Comparison of ENCODE assay signal across 18 cellular contexts in genomic region chr11:134610116-134610910, GRCh38.
A peak's percentile ranks its signal among the peaks of the same experiment; 100 is the strongest.
DNase-seq lines count a peak whose midpoint lies in the region; ATAC-seq lines count a peak whose summit lies in the region.
"Had no signal": no experiment of that assay in that cellular context is flagged by ENCODE, and none has a peak within 500 bp of the region (broad histone marks: within the 10 kb centered on the region; RNA-seq: fewer than 3 reads in every experiment).

No MANE protein-coding gene starts in this region.

- H3K36me3 Mint-ChIP-seq in activated CD4-positive, alpha-beta T cell treated with anti-CD3 and anti-CD28 coated beads, Interleukin-2, amount 10 ng/mL, durations not matched to agents 7 days and 5 days (ENCODE audit: low read depth): no peaks in the 10 kb centered on the region
- H3K36me3 Mint-ChIP-seq in activated CD4-positive, alpha-beta T cell treated with anti-CD3 and anti-CD28 coated beads, Interleukin-2, amount 10 ng/mL, durations not matched to agents 24 days and 14 days (ENCODE audit: low read depth): no peaks in the 10 kb centered on the region
- H3K36me3 Mint-ChIP-seq: CD4-positive, alpha-beta memory T cell had no signal

- no peaks in the 10 kb centered on the region for H3K4me1 Mint-ChIP-seq in activated CD4-positive, alpha-beta T cell treated with anti-CD3 and anti-CD28 coated beads, Interleukin-2, amount 10 ng/mL, durations not matched to agents 7 days and 5 days
- H3K4me1 Mint-ChIP-seq in activated CD4-positive, alpha-beta T cell treated with anti-CD3 and anti-CD28 coated beads, Interleukin-2, amount 10 ng/mL, durations not matched to agents 24 days and 14 days: no peaks in the 10 kb centered on the region
- H3K4me1 Mint-ChIP-seq: CD4-positive, alpha-beta memory T cell had no signal

- peaks cover 6% of the 10 kb centered on the region for H3K27me3 Mint-ChIP-seq in activated CD4-positive, alpha-beta T cell treated with anti-CD3 and anti-CD28 coated beads, Interleukin-2, amount 10 ng/mL, durations not matched to agents 7 days and 5 days
- no peaks in the 10 kb centered on the region for H3K27me3 Mint-ChIP-seq in activated CD4-positive, alpha-beta T cell treated with anti-CD3 and anti-CD28 coated beads, Interleukin-2, amount 10 ng/mL, durations not matched to agents 24 days and 14 days

- H3K4me3 Mint-ChIP-seq in activated CD4-positive, alpha-beta T cell treated with anti-CD3 and anti-CD28 coated beads, Interleukin-2, amount 10 ng/mL, durations not matched to agents 7 days and 5 days: no peak overlapping the region
- H3K4me3 Mint-ChIP-seq in activated CD4-positive, alpha-beta T cell treated with anti-CD3 and anti-CD28 coated beads, Interleukin-2, amount 10 ng/mL, durations not matched to agents 24 days and 14 days: no peak overlapping the region
- H3K4me3 Mint-ChIP-seq: CD4-positive, alpha-beta memory T cell had no signal

- DNase-seq in activated CD4-positive, alpha-beta T cell treated with anti-CD3 and anti-CD28 coated beads, Interleukin-2, amount 10 ng/mL, durations not matched to agents 7 days and 5 days: peak; percentile 2
- DNase-seq in activated CD4-positive, alpha-beta T cell treated with anti-CD3 and anti-CD28 coated beads, Interleukin-2, amount 10 ng/mL, durations not matched to agents 24 days and 14 days: no peak
- peak; percentile 40 for DNase-seq in ecto neural progenitor cell (ENCODE audit: low spot score)
- peak; percentile 57 for DNase-seq in mesenteric fat pad (ENCODE audit: low spot score)
- peak; percentile 39 for DNase-seq in retina
- no peak for DNase-seq in AG08396 (ENCODE audit: low spot score)
- DNase-seq: 8988T; ACHN; C1 segment of cervical spinal cord; CD4-positive, alpha-beta memory T cell; DMS 273 treated with DMSO at 0.1 percent for 48 hours; DND-41; GM23248; H7; HCEC 1CT had no signal

- ATAC-seq in GM19397 (IDR thresholded peaks at IDR 0.05; ENCODE audit: unreplicated experiment) (no peak), HG03520 (IDR thresholded peaks at IDR 0.05; ENCODE audit: unreplicated experiment) (no peak)
- ATAC-seq: A549 had no signal

- POLR2A ChIA-PET in activated CD4-positive, alpha-beta T cell treated with anti-CD3 and anti-CD28 coated beads, Interleukin-2, amount 10 ng/mL, durations not matched to agents 7 days and 5 days (lab: Charles Lee): no interaction called here

- intact Hi-C loops in activated CD4-positive, alpha-beta T cell treated with anti-CD3 and anti-CD28 coated beads, Interleukin-2, amount 10 ng/mL, durations not matched to agents 24 days and 14 days (cut with micrococcal nuclease): no loop called here

- no peaks in the 10 kb centered on the region for H3K9me3 Mint-ChIP-seq in activated CD4-positive, alpha-beta T cell treated with anti-CD3 and anti-CD28 coated beads, Interleukin-2, amount 10 ng/mL, durations not matched to agents 7 days and 5 days
- H3K9me3 Mint-ChIP-seq in activated CD4-positive, alpha-beta T cell treated with anti-CD3 and anti-CD28 coated beads, Interleukin-2, amount 10 ng/mL, durations not matched to agents 24 days and 14 days: no peaks in the 10 kb centered on the region

- H3K27ac Mint-ChIP-seq in activated CD4-positive, alpha-beta T cell treated with anti-CD3 and anti-CD28 coated beads, Interleukin-2, amount 10 ng/mL, durations not matched to agents 7 days and 5 days: no peak overlapping the region
- no peak overlapping the region for H3K27ac Mint-ChIP-seq in activated CD4-positive, alpha-beta T cell treated with anti-CD3 and anti-CD28 coated beads, Interleukin-2, amount 10 ng/mL, durations not matched to agents 24 days and 14 days
- H3K27ac Mint-ChIP-seq: CD4-positive, alpha-beta memory T cell had no signal

- CTCF ChIA-PET in activated CD4-positive, alpha-beta T cell treated with anti-CD3 and anti-CD28 coated beads, Interleukin-2, amount 10 ng/mL, durations not matched to agents 7 days and 5 days (lab: Charles Lee): no interaction called here

Comparison
In these comparisons a context has a peak if more than half of its experiments do, and no peak if none do; other contexts are left out.
1. DNase-seq: peak in activated CD4-positive, alpha-beta T cell treated with anti-CD3 and anti-CD28 coated beads, Interleukin-2, amount 10 ng/mL, durations not matched to agents 7 days and 5 days (single experiment), ecto neural progenitor cell (single experiment), mesenteric fat pad (single experiment) and retina (single experiment); none in activated CD4-positive, alpha-beta T cell treated with anti-CD3 and anti-CD28 coated beads, Interleukin-2, amount 10 ng/mL, durations not matched to agents 24 days and 14 days (single experiment) and AG08396 (single experiment).